ENCODE assay signal across 2 cellular contexts in the genomic region with DNA sequence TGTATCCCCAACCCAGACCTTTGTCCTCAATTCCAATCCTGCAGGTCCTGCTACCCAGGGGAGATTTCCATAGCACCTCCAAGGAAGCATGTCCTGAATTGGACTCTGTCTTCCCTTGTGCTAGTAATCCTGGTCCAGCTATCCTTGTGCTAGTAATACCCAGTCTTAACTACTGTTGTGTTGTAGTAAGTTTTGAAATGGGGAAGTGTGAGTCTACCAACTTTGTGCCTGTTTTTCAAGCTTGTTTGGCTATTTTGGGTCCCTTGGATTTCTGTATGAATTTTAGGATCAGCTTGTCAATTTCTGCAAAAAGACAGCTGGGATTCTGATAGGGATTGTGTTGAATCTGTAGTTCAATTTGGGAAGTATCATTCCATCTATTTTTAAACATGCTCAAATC.
TF ChIP-seq lines count a peak whose summit lies in the region.

No MANE protein-coding gene starts in this region.

TF ChIP-seq in liver, 16 proteins besides CTCF, POLR2A, EP300 and RAD21:
- TF ChIP-seq FOXA2 (IDR thresholded peaks at IDR 0.05) = no peak
- peak in 1 of 2 donors; percentile 24 for TF ChIP-seq HNF4A (conservative IDR thresholded peaks at IDR 0.05)
- TF ChIP-seq TAF1 (conservative IDR thresholded peaks at IDR 0.05) = no peak
- TF ChIP-seq RXRA (IDR thresholded peaks at IDR 0.05) = no peak
- no peak for TF ChIP-seq JUND (IDR thresholded peaks at IDR 0.05)
- no peak for TF ChIP-seq HNF4G (IDR thresholded peaks at IDR 0.05)

TF ChIP-seq in HepG2, 621 proteins besides CTCF, POLR2A, EP300 and RAD21:
- no peak for TF ChIP-seq ZNF335 (CRISPR knock-in tag; IDR thresholded peaks at IDR 0.05)
- no peak for TF ChIP-seq SNRNP70 (IDR thresholded peaks at IDR 0.05; ENCODE audit: low read depth, low read length)
- no peak for TF ChIP-seq JUND (CRISPR knock-in tag; IDR thresholded peaks at IDR 0.05)
- TF ChIP-seq ZNF232 (CRISPR knock-in tag; IDR thresholded peaks at IDR 0.05; ENCODE audit: borderline replicate concordance) = no peak
- TF ChIP-seq, protein P1, sequence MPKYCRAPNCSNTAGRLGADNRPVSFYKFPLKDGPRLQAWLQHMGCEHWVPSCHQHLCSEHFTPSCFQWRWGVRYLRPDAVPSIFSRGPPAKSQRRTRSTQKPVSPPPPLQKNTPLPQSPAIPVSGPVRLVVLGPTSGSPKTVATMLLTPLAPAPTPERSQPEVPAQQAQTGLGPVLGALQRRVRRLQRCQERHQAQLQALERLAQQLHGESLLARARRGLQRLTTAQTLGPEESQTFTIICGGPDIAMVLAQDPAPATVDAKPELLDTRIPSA (CRISPR knock-in tag; IDR thresholded peaks at IDR 0.05; ENCODE audit: borderline replicate concordance) = no peak
- TF ChIP-seq, protein P2, sequence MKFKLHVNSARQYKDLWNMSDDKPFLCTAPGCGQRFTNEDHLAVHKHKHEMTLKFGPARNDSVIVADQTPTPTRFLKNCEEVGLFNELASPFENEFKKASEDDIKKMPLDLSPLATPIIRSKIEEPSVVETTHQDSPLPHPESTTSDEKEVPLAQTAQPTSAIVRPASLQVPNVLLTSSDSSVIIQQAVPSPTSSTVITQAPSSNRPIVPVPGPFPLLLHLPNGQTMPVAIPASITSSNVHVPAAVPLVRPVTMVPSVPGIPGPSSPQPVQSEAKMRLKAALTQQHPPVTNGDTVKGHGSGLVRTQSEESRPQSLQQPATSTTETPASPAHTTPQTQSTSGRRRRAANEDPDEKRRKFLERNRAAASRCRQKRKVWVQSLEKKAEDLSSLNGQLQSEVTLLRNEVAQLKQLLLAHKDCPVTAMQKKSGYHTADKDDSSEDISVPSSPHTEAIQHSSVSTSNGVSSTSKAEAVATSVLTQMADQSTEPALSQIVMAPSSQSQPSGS (CRISPR knock-in tag; IDR thresholded peaks at IDR 0.05) = no peak
- no peak for TF ChIP-seq NR2F1 (CRISPR knock-in tag; IDR thresholded peaks at IDR 0.05)
- TF ChIP-seq ZNF205 (CRISPR knock-in tag; IDR thresholded peaks at IDR 0.05) = no peak
- no peak for TF ChIP-seq ONECUT2 (CRISPR knock-in tag; IDR thresholded peaks at IDR 0.05)
- TF ChIP-seq, protein P3, sequence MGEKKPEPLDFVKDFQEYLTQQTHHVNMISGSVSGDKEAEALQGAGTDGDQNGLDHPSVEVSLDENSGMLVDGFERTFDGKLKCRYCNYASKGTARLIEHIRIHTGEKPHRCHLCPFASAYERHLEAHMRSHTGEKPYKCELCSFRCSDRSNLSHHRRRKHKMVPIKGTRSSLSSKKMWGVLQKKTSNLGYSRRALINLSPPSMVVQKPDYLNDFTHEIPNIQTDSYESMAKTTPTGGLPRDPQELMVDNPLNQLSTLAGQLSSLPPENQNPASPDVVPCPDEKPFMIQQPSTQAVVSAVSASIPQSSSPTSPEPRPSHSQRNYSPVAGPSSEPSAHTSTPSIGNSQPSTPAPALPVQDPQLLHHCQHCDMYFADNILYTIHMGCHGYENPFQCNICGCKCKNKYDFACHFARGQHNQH (CRISPR knock-in tag; IDR thresholded peaks at IDR 0.05) = no peak
- no peak for TF ChIP-seq HES4 (CRISPR knock-in tag; IDR thresholded peaks at IDR 0.05; ENCODE audit: borderline replicate concordance)
- TF ChIP-seq ZNF510 (CRISPR knock-in tag; IDR thresholded peaks at IDR 0.05; ENCODE audit: low read depth) = no peak
- no peak for TF ChIP-seq CBX5 (CRISPR knock-in tag; IDR thresholded peaks at IDR 0.05; ENCODE audit: borderline replicate concordance)
- TF ChIP-seq ZBTB21 (CRISPR knock-in tag; IDR thresholded peaks at IDR 0.05) = no peak
- TF ChIP-seq ZNF816 (CRISPR knock-in tag; IDR thresholded peaks at IDR 0.05; ENCODE audit: borderline replicate concordance) = no peak
- TF ChIP-seq SKI (IDR thresholded peaks at IDR 0.05; ENCODE audit: partially characterized antibody) = no peak
- TF ChIP-seq ZNF770 (CRISPR knock-in tag; IDR thresholded peaks at IDR 0.05) = no peak
- no peak for TF ChIP-seq ZNF781 (CRISPR knock-in tag; IDR thresholded peaks at IDR 0.05; ENCODE audit: borderline replicate concordance, not compliant biosample characterization)
- no peak for TF ChIP-seq RORA (CRISPR knock-in tag; IDR thresholded peaks at IDR 0.05)
